Comparison of ENCODE assay signal across 1 cellular context in the genomic region with DNA sequence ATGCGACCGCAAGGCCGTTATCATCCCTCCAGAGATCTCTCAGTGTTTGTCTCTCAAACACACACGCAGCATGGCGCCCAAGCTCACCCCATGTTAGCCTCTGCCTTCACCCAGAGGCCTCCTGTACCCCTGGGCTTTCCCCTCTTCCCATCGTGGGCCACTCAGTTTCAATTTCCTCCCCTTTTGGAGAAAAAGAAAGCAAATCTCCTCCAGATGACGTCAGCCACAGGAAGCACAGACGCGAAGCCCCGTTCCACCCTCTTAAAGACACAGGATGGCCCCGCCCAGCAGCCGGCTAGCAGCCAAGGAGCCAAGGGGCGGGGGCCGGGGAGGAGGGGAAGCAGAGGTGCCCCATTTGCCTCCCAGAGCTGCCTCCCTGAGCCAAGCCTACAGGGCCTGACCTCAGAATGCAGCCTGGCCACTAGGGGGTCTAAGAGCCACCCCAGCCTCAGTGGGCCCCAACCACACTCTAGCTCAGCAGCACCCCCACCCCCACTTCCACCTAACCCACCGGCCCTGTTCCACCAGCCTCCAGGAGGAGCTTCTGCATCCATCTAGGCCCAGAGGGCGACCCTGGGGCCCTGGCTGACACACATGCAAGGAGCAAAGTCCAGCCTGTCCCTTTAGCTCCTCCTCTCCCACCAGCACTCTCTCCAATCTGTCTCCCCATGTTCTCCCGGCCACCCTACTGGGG.
A peak's percentile ranks its signal among the peaks of the same experiment; 100 is the strongest.
TF ChIP-seq lines count a peak whose summit lies in the region.

No MANE protein-coding gene starts in this region.

TF ChIP-seq in K562, 482 proteins besides CTCF, POLR2A, EP300 and RAD21 (continued from another document and continues in another):
- TF ChIP-seq ZNF212 (CRISPR knock-in tag; IDR thresholded peaks at IDR 0.05) (no peak), TCF3 (CRISPR knock-in tag; IDR thresholded peaks at IDR 0.05) (no peak), ELF2 (CRISPR knock-in tag; IDR thresholded peaks at IDR 0.05) (no peak), ZNF274 (IDR thresholded peaks at IDR 0.05; ENCODE audit: borderline replicate concordance, low read depth, low read length) (no peak), CEBPG (CRISPR knock-in tag; IDR thresholded peaks at IDR 0.05) (no peak), CEBPG (tag; conservative IDR thresholded peaks at IDR 0.05 in 1 of 2, IDR thresholded peaks at IDR 0.05 in 1 of 2) (no peak), TEAD4 (IDR thresholded peaks at IDR 0.05; ENCODE audit: low read length) (0 out of 2 replicates have a peak, but pooled peaks have one; percentile 22), TEAD4 (CRISPR knock-in tag; IDR thresholded peaks at IDR 0.05; ENCODE audit: borderline replicate concordance) (no peak), ZNF347 (CRISPR knock-in tag; IDR thresholded peaks at IDR 0.05; ENCODE audit: low read depth) (no peak), MYC (IDR thresholded peaks at IDR 0.05; ENCODE audit: low read depth, low read length) (peak; percentile 74), MYC (CRISPR knock-in tag; IDR thresholded peaks at IDR 0.05; ENCODE audit: borderline replicate concordance, low read depth) (no peak), ARNT (IDR thresholded peaks at IDR 0.05) (peak; percentile 34 to 42; a peak in 1 of 4 replicates), ELF1 (tag; IDR thresholded peaks at IDR 0.05) (no peak), TOE1 (IDR thresholded peaks at IDR 0.05; ENCODE audit: borderline replicate concordance) (no peak), TOE1 (CRISPR knock-in tag; IDR thresholded peaks at IDR 0.05; ENCODE audit: borderline replicate concordance, low read depth) (no peak), CBX5 (IDR thresholded peaks at IDR 0.05; ENCODE audit: borderline replicate concordance, low read depth) (no peak), PURB (CRISPR knock-in tag; IDR thresholded peaks at IDR 0.05; ENCODE audit: low read depth) (no peak), CHD1 (IDR thresholded peaks at IDR 0.05; ENCODE audit: low read length) (no peak), NBN (IDR thresholded peaks at IDR 0.05; ENCODE audit: low read depth) (peak; percentile 68; the same call in 1 of the 2 replicates), SMAD4 (CRISPR knock-in tag; conservative IDR thresholded peaks at IDR 0.05) (no peak), ARID1B (IDR thresholded peaks at IDR 0.05) (peak; percentile 49), SMAD3 (CRISPR knock-in tag; conservative IDR thresholded peaks at IDR 0.05) (no peak), BRF1 (IDR thresholded peaks at IDR 0.05; ENCODE audit: borderline replicate concordance, extremely low read depth, insufficient read length) (no peak), CREB1 (IDR thresholded peaks at IDR 0.05) (peak; percentile 80), CREB1 (CRISPR knock-in tag; IDR thresholded peaks at IDR 0.05) (peak; percentile 78), TRIM28 (IDR thresholded peaks at IDR 0.05) (no peak), ZZZ3 (IDR thresholded peaks at IDR 0.05) (no peak), ERF (CRISPR knock-in tag; IDR thresholded peaks at IDR 0.05) (no peak), HEY1 (CRISPR knock-in tag; IDR thresholded peaks at IDR 0.05; ENCODE audit: borderline replicate concordance) (no peak), ZC3H4 (CRISPR knock-in tag; IDR thresholded peaks at IDR 0.05; ENCODE audit: borderline replicate concordance) (no peak; the same call in 1 of the 2 replicates), SRSF9 (IDR thresholded peaks at IDR 0.05; ENCODE audit: borderline replicate concordance, low read depth, low read length) (no peak), NR4A1 (CRISPR knock-in tag; IDR thresholded peaks at IDR 0.05) (no peak), NR4A1 (tag; IDR thresholded peaks at IDR 0.05) (no peak), SP1 (CRISPR knock-in tag; IDR thresholded peaks at IDR 0.05) (peak; percentile 65), ZNF778 (CRISPR knock-in tag; IDR thresholded peaks at IDR 0.05) (no peak), HDAC1 (IDR thresholded peaks at IDR 0.05) (peak in 1 of 2 experiments; percentile 70; a peak in 2 of 4 replicates), SMAD2 (IDR thresholded peaks at IDR 0.05; ENCODE audit: low read depth, low read length) (no peak), RFX7 (CRISPR knock-in tag; IDR thresholded peaks at IDR 0.05) (no peak), CBX3 (IDR thresholded peaks at IDR 0.05; ENCODE audit: borderline replicate concordance in 1 of 2, low read length in 2 of 2) (no peak), PYGO2 (tag; IDR thresholded peaks at IDR 0.05) (no peak), L3MBTL2 (IDR thresholded peaks at IDR 0.05) (no peak; the same call in none of the 2 replicates), TCF7L2 (IDR thresholded peaks at IDR 0.05; ENCODE audit: low read depth, low read length) (no peak), ZBTB8A (IDR thresholded peaks at IDR 0.05; ENCODE audit: partially characterized antibody) (no peak), FOXJ2 (tag; IDR thresholded peaks at IDR 0.05) (no peak), BRCA1 (IDR thresholded peaks at IDR 0.05) (no peak), BRCA1 (CRISPR knock-in tag; IDR thresholded peaks at IDR 0.05) (no peak), ZNF224 (CRISPR knock-in tag; IDR thresholded peaks at IDR 0.05) (no peak), NFRKB (IDR thresholded peaks at IDR 0.05; ENCODE audit: low read depth) (peak; percentile 70), ATF7 (IDR thresholded peaks at IDR 0.05) (peak; percentile 98)
- TF ChIP-seq, protein P1, sequence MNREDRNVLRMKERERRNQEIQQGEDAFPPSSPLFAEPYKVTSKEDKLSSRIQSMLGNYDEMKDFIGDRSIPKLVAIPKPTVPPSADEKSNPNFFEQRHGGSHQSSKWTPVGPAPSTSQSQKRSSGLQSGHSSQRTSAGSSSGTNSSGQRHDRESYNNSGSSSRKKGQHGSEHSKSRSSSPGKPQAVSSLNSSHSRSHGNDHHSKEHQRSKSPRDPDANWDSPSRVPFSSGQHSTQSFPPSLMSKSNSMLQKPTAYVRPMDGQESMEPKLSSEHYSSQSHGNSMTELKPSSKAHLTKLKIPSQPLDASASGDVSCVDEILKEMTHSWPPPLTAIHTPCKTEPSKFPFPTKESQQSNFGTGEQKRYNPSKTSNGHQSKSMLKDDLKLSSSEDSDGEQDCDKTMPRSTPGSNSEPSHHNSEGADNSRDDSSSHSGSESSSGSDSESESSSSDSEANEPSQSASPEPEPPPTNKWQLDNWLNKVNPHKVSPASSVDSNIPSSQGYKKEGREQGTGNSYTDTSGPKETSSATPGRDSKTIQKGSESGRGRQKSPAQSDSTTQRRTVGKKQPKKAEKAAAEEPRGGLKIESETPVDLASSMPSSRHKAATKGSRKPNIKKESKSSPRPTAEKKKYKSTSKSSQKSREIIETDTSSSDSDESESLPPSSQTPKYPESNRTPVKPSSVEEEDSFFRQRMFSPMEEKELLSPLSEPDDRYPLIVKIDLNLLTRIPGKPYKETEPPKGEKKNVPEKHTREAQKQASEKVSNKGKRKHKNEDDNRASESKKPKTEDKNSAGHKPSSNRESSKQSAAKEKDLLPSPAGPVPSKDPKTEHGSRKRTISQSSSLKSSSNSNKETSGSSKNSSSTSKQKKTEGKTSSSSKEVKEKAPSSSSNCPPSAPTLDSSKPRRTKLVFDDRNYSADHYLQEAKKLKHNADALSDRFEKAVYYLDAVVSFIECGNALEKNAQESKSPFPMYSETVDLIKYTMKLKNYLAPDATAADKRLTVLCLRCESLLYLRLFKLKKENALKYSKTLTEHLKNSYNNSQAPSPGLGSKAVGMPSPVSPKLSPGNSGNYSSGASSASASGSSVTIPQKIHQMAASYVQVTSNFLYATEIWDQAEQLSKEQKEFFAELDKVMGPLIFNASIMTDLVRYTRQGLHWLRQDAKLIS (CRISPR knock-in tag; IDR thresholded peaks at IDR 0.05): no peak
- TF ChIP-seq, protein P2, sequence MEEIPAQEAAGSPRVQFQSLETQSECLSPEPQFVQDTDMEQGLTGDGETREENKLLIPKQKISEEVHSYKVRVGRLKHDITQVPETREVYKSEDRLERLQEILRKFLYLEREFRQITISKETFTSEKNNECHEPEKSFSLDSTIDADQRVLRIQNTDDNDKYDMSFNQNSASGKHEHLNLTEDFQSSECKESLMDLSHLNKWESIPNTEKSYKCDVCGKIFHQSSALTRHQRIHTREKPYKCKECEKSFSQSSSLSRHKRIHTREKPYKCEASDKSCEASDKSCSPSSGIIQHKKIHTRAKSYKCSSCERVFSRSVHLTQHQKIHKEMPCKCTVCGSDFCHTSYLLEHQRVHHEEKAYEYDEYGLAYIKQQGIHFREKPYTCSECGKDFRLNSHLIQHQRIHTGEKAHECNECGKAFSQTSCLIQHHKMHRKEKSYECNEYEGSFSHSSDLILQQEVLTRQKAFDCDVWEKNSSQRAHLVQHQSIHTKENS (CRISPR knock-in tag; IDR thresholded peaks at IDR 0.05): no peak
- TF ChIP-seq, protein P3, sequence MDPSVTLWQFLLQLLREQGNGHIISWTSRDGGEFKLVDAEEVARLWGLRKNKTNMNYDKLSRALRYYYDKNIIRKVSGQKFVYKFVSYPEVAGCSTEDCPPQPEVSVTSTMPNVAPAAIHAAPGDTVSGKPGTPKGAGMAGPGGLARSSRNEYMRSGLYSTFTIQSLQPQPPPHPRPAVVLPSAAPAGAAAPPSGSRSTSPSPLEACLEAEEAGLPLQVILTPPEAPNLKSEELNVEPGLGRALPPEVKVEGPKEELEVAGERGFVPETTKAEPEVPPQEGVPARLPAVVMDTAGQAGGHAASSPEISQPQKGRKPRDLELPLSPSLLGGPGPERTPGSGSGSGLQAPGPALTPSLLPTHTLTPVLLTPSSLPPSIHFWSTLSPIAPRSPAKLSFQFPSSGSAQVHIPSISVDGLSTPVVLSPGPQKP (CRISPR knock-in tag; IDR thresholded peaks at IDR 0.05): no peak
- TF ChIP-seq, protein P4, sequence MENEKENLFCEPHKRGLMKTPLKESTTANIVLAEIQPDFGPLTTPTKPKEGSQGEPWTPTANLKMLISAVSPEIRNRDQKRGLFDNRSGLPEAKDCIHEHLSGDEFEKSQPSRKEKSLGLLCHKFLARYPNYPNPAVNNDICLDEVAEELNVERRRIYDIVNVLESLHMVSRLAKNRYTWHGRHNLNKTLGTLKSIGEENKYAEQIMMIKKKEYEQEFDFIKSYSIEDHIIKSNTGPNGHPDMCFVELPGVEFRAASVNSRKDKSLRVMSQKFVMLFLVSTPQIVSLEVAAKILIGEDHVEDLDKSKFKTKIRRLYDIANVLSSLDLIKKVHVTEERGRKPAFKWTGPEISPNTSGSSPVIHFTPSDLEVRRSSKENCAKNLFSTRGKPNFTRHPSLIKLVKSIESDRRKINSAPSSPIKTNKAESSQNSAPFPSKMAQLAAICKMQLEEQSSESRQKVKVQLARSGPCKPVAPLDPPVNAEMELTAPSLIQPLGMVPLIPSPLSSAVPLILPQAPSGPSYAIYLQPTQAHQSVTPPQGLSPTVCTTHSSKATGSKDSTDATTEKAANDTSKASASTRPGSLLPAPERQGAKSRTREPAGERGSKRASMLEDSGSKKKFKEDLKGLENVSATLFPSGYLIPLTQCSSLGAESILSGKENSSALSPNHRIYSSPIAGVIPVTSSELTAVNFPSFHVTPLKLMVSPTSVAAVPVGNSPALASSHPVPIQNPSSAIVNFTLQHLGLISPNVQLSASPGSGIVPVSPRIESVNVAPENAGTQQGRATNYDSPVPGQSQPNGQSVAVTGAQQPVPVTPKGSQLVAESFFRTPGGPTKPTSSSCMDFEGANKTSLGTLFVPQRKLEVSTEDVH (IDR thresholded peaks at IDR 0.05; ENCODE audit: low read depth, partially characterized antibody): peak; percentile 39
- TF ChIP-seq, protein P5, sequence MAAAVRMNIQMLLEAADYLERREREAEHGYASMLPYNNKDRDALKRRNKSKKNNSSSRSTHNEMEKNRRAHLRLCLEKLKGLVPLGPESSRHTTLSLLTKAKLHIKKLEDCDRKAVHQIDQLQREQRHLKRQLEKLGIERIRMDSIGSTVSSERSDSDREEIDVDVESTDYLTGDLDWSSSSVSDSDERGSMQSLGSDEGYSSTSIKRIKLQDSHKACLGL (CRISPR knock-in tag; IDR thresholded peaks at IDR 0.05; ENCODE audit: borderline replicate concordance, poor library complexity, severe bottlenecking): no peak
- TF ChIP-seq, protein P6, sequence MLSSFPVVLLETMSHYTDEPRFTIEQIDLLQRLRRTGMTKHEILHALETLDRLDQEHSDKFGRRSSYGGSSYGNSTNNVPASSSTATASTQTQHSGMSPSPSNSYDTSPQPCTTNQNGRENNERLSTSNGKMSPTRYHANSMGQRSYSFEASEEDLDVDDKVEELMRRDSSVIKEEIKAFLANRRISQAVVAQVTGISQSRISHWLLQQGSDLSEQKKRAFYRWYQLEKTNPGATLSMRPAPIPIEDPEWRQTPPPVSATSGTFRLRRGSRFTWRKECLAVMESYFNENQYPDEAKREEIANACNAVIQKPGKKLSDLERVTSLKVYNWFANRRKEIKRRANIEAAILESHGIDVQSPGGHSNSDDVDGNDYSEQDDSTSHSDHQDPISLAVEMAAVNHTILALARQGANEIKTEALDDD (IDR thresholded peaks at IDR 0.05): no peak
- TF ChIP-seq, protein P7, sequence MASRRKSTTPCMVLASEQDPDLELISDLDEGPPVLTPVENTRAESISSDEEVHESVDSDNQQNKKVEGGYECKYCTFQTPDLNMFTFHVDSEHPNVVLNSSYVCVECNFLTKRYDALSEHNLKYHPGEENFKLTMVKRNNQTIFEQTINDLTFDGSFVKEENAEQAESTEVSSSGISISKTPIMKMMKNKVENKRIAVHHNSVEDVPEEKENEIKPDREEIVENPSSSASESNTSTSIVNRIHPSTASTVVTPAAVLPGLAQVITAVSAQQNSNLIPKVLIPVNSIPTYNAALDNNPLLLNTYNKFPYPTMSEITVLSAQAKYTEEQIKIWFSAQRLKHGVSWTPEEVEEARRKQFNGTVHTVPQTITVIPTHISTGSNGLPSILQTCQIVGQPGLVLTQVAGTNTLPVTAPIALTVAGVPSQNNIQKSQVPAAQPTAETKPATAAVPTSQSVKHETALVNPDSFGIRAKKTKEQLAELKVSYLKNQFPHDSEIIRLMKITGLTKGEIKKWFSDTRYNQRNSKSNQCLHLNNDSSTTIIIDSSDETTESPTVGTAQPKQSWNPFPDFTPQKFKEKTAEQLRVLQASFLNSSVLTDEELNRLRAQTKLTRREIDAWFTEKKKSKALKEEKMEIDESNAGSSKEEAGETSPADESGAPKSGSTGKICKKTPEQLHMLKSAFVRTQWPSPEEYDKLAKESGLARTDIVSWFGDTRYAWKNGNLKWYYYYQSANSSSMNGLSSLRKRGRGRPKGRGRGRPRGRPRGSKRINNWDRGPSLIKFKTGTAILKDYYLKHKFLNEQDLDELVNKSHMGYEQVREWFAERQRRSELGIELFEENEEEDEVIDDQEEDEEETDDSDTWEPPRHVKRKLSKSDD (conservative IDR thresholded peaks at IDR 0.05; ENCODE audit: low read length): no peak
- TF ChIP-seq, protein P8, sequence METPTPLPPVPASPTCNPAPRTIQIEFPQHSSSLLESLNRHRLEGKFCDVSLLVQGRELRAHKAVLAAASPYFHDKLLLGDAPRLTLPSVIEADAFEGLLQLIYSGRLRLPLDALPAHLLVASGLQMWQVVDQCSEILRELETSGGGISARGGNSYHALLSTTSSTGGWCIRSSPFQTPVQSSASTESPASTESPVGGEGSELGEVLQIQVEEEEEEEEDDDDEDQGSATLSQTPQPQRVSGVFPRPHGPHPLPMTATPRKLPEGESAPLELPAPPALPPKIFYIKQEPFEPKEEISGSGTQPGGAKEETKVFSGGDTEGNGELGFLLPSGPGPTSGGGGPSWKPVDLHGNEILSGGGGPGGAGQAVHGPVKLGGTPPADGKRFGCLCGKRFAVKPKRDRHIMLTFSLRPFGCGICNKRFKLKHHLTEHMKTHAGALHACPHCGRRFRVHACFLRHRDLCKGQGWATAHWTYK (CRISPR knock-in tag; IDR thresholded peaks at IDR 0.05): no peak
